In the genomic region with DNA sequence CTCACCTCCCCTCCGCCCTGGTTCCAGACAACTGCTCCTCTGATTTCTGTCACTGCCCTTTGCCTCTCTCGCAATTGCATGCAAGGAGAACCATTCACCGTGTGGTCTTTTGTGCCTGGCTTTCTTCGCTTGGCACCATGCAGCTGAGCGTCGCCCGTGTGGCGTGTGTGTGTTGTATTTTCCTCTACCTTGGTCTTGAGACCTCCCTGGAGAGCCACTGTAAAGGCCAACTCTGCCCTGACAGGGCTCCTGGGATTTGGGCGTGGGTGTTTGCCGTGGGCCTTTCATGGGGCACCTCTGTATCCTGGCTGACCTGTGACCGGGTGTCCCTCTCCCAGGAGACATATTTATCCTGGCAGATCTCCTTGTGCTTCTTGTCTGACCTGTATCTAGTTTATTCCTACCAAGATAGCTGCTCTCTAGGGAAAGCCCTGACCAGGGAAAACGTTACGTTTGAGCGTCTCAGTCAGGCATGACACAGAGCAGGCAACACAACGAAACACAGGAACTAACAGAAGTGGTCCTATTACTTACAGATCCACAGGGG, we compare ENCODE assay signal across 10 cellular contexts. TPM values are rescaled to one million over a fixed set of nuclear protein-coding genes. Genes with fewer than 3 reads are reported as not detected.
DNase-seq lines count a peak whose midpoint lies in the region; ATAC-seq and TF ChIP-seq lines count a peak whose summit lies in the region.
"Had no signal": no experiment of that assay in that cellular context is flagged by ENCODE, and none has a peak within 500 bp of the region (broad histone marks: within the 10 kb centered on the region; RNA-seq: fewer than 3 reads in every experiment).

No MANE protein-coding gene starts in this region.

- no peak overlapping the region for H2BK5ac ChIP-seq in neuronal stem cell (ENCODE audit: low read length)

- TF ChIP-seq CTCF in Loucy (conservative IDR thresholded peaks at IDR 0.05; ENCODE audit: low read length): no peak

- H3K27me3 ChIP-seq in Loucy (ENCODE audit: insufficient read depth, low read length, poor library complexity, severe bottlenecking) (no peaks in the 10 kb centered on the region), neuronal stem cell (ENCODE audit: control insufficient read depth in 3 of 3, insufficient read depth in 3 of 3, low read depth in 1 of 3, low read length in 3 of 3) (peaks cover 25 to 56% (median 27%) of the 10 kb centered on the region in 3 experiments)
- H3K27me3 ChIP-seq: ascending aorta had no signal

- H2AFZ ChIP-seq in Loucy (ENCODE audit: low read length) (peak overlapping the region; percentile 25), neuronal stem cell (ENCODE audit: low read length) (peak overlapping the region; percentile 98)

- H3K9ac ChIP-seq in Loucy (ENCODE audit: low read depth, low read length, poor library complexity, severe bottlenecking) (no peak overlapping the region), neuronal stem cell (ENCODE audit: low read depth, low read length, poor library complexity) (no peak overlapping the region)
- H3K9ac ChIP-seq: SK-N-SH had no signal

- peaks cover 29% of the 10 kb centered on the region for H3K27me3 Mint-ChIP-seq in activated T-cell treated with anti-CD3 and anti-CD28 coated beads, Interleukin-2, amount 50 U/mL, for 24 hours
- no peaks in the 10 kb centered on the region for H3K27me3 Mint-ChIP-seq in central memory CD8-positive, alpha-beta T cell

- no peak overlapping the region for H4K8ac ChIP-seq in neuronal stem cell (ENCODE audit: low read depth, low read length)

- H3K4me3 Mint-ChIP-seq in activated T-cell treated with anti-CD3 and anti-CD28 coated beads, Interleukin-2, amount 50 U/mL, for 24 hours: peak overlapping the region; percentile 61
- H3K4me3 Mint-ChIP-seq in central memory CD8-positive, alpha-beta T cell: peak overlapping the region; percentile 81

- no peaks in the 10 kb centered on the region for H3K36me3 Mint-ChIP-seq in activated T-cell treated with anti-CD3 and anti-CD28 coated beads, Interleukin-2, amount 50 U/mL, for 24 hours (ENCODE audit: low read depth)
- H3K36me3 Mint-ChIP-seq in central memory CD8-positive, alpha-beta T cell (ENCODE audit: insufficient read depth): no peaks in the 10 kb centered on the region

- H3K9me3 ChIP-seq in Loucy (ENCODE audit: insufficient read depth, low read depth, low read length): no peaks in the 10 kb centered on the region
- peaks cover 10 to 23% of the 10 kb centered on the region in 2 donors for H3K9me3 ChIP-seq in neuronal stem cell (replicated peaks in 1 of 2; ENCODE audit: control insufficient read depth in 2 of 2, insufficient read depth in 1 of 2, low read depth in 1 of 2, low read length in 2 of 2)
- H3K9me3 ChIP-seq: ascending aorta, SK-N-SH had no signal

- H3K9me3 Mint-ChIP-seq in activated T-cell treated with anti-CD3 and anti-CD28 coated beads, Interleukin-2, amount 50 U/mL, for 24 hours: no peaks in the 10 kb centered on the region
- H3K9me3 Mint-ChIP-seq in central memory CD8-positive, alpha-beta T cell: no peaks in the 10 kb centered on the region

- no peaks in the 10 kb centered on the region for H4K20me1 ChIP-seq in Loucy (ENCODE audit: insufficient read depth, low read length, poor library complexity, severe bottlenecking)

- H3K36me3 ChIP-seq in Loucy (ENCODE audit: insufficient read depth, low read length): no peaks in the 10 kb centered on the region
- H3K36me3 ChIP-seq in neuronal stem cell (replicated peaks in 1 of 2; ENCODE audit: control insufficient read depth in 2 of 2, insufficient read depth in 2 of 2, low read length in 2 of 2): no peaks in the 10 kb centered on the region
- H3K36me3 ChIP-seq: ascending aorta had no signal

- peaks cover 3% of the 10 kb centered on the region for H3K4me1 ChIP-seq in Loucy (ENCODE audit: insufficient read depth, low read length, poor library complexity, severe bottlenecking)
- peaks cover 2 to 4% of the 10 kb centered on the region in 2 donors for H3K4me1 ChIP-seq in neuronal stem cell (ENCODE audit: control insufficient read depth in 2 of 2, insufficient read depth in 1 of 2, low read depth in 1 of 2, low read length in 2 of 2)

- H3K14ac ChIP-seq in neuronal stem cell (ENCODE audit: low read length): no peak overlapping the region

- peak overlapping the region; percentile 73 for H3K23ac ChIP-seq in neuronal stem cell (ENCODE audit: low read depth, low read length, poor library complexity)

- peaks cover 14% of the 10 kb centered on the region for H3K4me1 Mint-ChIP-seq in activated T-cell treated with anti-CD3 and anti-CD28 coated beads, Interleukin-2, amount 50 U/mL, for 24 hours (ENCODE audit: low read depth)
- peaks cover 8% of the 10 kb centered on the region for H3K4me1 Mint-ChIP-seq in central memory CD8-positive, alpha-beta T cell

- H2BK15ac ChIP-seq in neuronal stem cell (ENCODE audit: low read length): no peak overlapping the region

- H3K79me2 ChIP-seq in Loucy (ENCODE audit: insufficient read depth, low read length): 0 out of 2 replicates have a peak, but pooled peaks cover 7% of the 10 kb centered on the region

- no peak overlapping the region for H3K4me3 ChIP-seq in Loucy (ENCODE audit: low read length, poor library complexity, severe bottlenecking)
- no peak overlapping the region for H3K4me3 ChIP-seq in neuronal stem cell (ENCODE audit: low read length in 2 of 2)

- H3K9me2 ChIP-seq in Loucy (replicated peaks; ENCODE audit: low read depth, low read length): no peaks in the 10 kb centered on the region
- H3K9me2 ChIP-seq: SK-N-SH had no signal

- H3K4me2 ChIP-seq in Loucy (ENCODE audit: low read depth, low read length, poor library complexity, severe bottlenecking) (peak overlapping the region; percentile 89), neuronal stem cell (ENCODE audit: insufficient read depth, low read length, poor library complexity, severe bottlenecking) (no peak overlapping the region)

- no peak for DNase-seq in activated T-cell treated with anti-CD3 and anti-CD28 coated beads, Interleukin-2, amount 50 U/mL, for 24 hours
- DNase-seq in activated T-cell treated with anti-CD3 and anti-CD28 coated beads, Interleukin-2, amount 50 U/mL, for 48 hours: no peak
- no peak for DNase-seq in central memory CD8-positive, alpha-beta T cell (ENCODE audit: low spot score in 2 of 2)
- no peak for DNase-seq in neuronal stem cell (ENCODE audit: low spot score)
- no peak for DNase-seq in stimulated activated CD4-positive, alpha-beta T cell treated with anti-CD3 and anti-CD28 coated beads, Interleukin-12 subunit alpha, Interleukin-12 subunit beta, amount 100 ng/mL, for 4 hours

- no peak for ATAC-seq in central memory CD8-positive, alpha-beta T cell (replicated peaks; ENCODE audit: extremely low read depth, poor library complexity, severe bottlenecking)
- no peak for ATAC-seq in GM18909 (IDR thresholded peaks at IDR 0.05; ENCODE audit: poor library complexity, unreplicated experiment)
- ATAC-seq in GM21367 (IDR thresholded peaks at IDR 0.05; ENCODE audit: unreplicated experiment): no peak

- H4K91ac ChIP-seq in neuronal stem cell (ENCODE audit: low read depth, low read length, poor library complexity): no peak overlapping the region

- no peak overlapping the region for H3K18ac ChIP-seq in neuronal stem cell (ENCODE audit: low read length)

- H3F3A ChIP-seq in Loucy (ENCODE audit: low read depth): no peaks in the 10 kb centered on the region

- no peak overlapping the region for H3K4ac ChIP-seq in neuronal stem cell (ENCODE audit: low read length)

- no peak overlapping the region for H2BK12ac ChIP-seq in neuronal stem cell (ENCODE audit: low read length)

- H2AK5ac ChIP-seq in neuronal stem cell (ENCODE audit: low read depth, low read length): peak overlapping the region; percentile 48

- no CpG with 5 or more reads among the region's 15 CpGs for WGBS in neuronal stem cell (ENCODE audit: extremely low coverage in 2 of 2, insufficient read length in 2 of 2, insufficient replicate concordance in 1 of 2), 2 donors

- H3K27ac ChIP-seq in neuronal stem cell (replicated peaks; ENCODE audit: low read length): no peak overlapping the region
- H3K27ac ChIP-seq: ascending aorta had no signal

- no peak overlapping the region for H2BK120ac ChIP-seq in neuronal stem cell (ENCODE audit: low read depth, low read length)

- H3K27ac Mint-ChIP-seq in activated T-cell treated with anti-CD3 and anti-CD28 coated beads, Interleukin-2, amount 50 U/mL, for 24 hours: peak overlapping the region; percentile 62
- no peak overlapping the region for H3K27ac Mint-ChIP-seq in central memory CD8-positive, alpha-beta T cell (ENCODE audit: low read depth)

- H3K79me1 ChIP-seq in neuronal stem cell (ENCODE audit: low read depth, low read length): no peaks in the 10 kb centered on the region

RNA-seq across cellular contexts. Expression of gene PIGZ, which starts 2.0 kb away (rescaled TPM):
- 2.0 TPM for polyA plus RNA-seq in neuronal stem cell (2013, experiment 1 of 2)
- 1.6 TPM for polyA plus RNA-seq in neuronal stem cell (2013, experiment 2 of 2)

RNA-seq across cellular contexts. Expression of gene NCBP2, which starts 28.3 kb away (rescaled TPM):
- polyA plus RNA-seq in neuronal stem cell (2013, experiment 1 of 2): 75.1 TPM
- 77.2 TPM for polyA plus RNA-seq in neuronal stem cell (2013, experiment 2 of 2)

RNA-seq across cellular contexts. Expression of gene MELTF, which starts 59.0 kb away (rescaled TPM):
- polyA plus RNA-seq in neuronal stem cell (2013, experiment 1 of 2): 4.6 TPM
- polyA plus RNA-seq in neuronal stem cell (2013, experiment 2 of 2): 5.0 TPM
